In the genomic region with DNA sequence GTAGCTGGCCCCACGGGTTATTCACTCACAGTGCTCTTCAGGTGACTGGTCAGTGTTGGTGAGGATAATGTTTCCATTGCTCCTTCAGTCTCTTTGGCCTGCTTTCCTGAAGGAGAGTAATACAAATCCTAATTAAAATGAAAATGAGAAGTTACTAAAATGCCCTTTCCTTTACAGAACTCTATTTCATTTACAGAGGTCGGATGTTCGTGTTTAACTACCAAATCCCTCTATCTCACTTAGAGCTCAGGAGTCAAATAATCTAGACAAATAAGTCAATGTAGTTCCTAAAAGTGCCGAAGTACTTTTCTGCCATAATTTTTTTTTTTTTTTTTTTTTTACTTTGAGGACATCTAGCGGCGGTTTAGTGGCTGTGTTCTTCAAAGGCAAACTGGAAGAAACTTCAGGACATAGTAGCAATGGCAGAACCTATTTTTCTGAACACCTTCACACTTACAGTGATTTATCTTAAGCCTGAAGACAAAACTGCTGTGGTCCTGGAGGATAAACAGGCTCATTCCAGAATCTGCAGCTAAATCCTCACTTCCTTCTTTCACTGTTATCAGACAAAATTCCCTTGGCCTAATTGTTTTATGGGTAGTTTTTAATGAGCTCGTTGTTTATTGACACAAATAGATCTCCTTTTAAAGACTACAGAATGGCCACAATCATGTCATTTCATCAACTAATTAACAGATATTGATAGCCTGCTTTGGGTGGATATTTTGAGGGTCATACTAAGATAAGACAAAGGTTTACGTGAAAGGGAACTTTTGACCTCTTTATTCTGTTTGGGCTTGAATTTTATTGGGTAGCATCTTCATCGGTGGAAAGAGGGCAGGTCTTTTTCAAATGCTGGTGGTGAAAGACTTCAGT, we compare ENCODE assay signal across 1 cellular context.
TF ChIP-seq lines count a peak whose summit lies in the region.

No MANE protein-coding gene starts in this region.

TF ChIP-seq in HepG2, 621 proteins besides CTCF, POLR2A, EP300 and RAD21 (continued from another document):
- TF ChIP-seq ZNF407 (CRISPR knock-in tag; IDR thresholded peaks at IDR 0.05; ENCODE audit: not compliant biosample characterization) (no peak), KIAA2018 (CRISPR knock-in tag; IDR thresholded peaks at IDR 0.05; ENCODE audit: borderline replicate concordance) (no peak), ELF3 (CRISPR knock-in tag; IDR thresholded peaks at IDR 0.05) (no peak)
